In the genomic region with DNA sequence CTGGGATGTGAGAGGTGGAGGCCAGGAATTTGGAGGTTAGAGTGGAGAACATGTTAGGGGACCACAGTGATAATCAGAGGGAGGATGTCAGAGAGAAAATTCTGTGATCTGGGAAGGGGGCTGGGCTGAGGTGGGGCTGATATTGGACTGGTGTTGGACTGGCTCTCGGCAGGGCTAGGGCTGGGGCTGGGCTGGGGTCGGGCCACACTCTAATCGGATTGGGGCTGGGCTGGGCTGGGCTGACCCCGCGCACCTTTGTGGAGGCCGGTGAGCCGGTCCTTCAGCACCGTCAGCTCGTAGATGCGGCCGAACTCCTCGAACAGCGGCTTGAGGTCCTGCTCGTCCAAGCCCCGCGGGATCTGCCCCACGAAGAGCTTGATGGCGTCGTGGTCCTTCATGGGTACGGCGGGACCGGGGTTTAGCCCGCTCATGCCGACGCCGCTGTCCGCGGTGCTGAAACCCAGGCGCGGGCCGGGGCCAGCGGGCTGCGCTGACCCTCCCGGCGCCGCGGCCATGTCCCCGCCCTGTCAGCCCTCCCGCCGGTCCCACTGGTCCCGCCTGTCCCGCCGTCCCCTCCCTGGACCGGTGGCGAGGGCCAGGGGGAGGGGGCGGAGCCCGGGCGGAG, we compare ENCODE assay signal across 9 cellular contexts. TPM values are rescaled to one million over a fixed set of nuclear protein-coding genes. Genes with fewer than 3 reads are reported as not detected.
A peak's percentile ranks its signal among the peaks of the same experiment; 100 is the strongest.
DNase-seq lines count a peak whose midpoint lies in the region; ATAC-seq and TF ChIP-seq lines count a peak whose summit lies in the region.
"Had no signal": no experiment of that assay in that cellular context is flagged by ENCODE, and none has a peak within 500 bp of the region (broad histone marks: within the 10 kb centered on the region; RNA-seq: fewer than 3 reads in every experiment).

No MANE protein-coding gene starts in this region.

- TF ChIP-seq CTCF in AG10803 (conservative IDR thresholded peaks at IDR 0.05; ENCODE audit: low read length) (no peak), foreskin keratinocyte (conservative IDR thresholded peaks at IDR 0.05) (no peak), osteocyte (IDR thresholded peaks at IDR 0.05) (no peak)

- no peak overlapping the region for H3K9ac ChIP-seq in NT2/D1 (ENCODE audit: insufficient read length, low read depth)

- H3K4me1 ChIP-seq in NT2/D1 (ENCODE audit: insufficient read depth, insufficient read length) (no peaks in the 10 kb centered on the region), foreskin keratinocyte (no peaks in the 10 kb centered on the region)

- peaks cover 11% of the 10 kb centered on the region for H3K9me3 Mint-ChIP-seq in osteocyte (ENCODE audit: unreplicated experiment)

- peaks cover 4% of the 10 kb centered on the region; the same call in 1 of the 2 replicates for H3K9me3 ChIP-seq in NT2/D1 (ENCODE audit: insufficient read depth, low read length)

- H3K27me3 Mint-ChIP-seq in osteocyte (ENCODE audit: unreplicated experiment), result peaks cover 22% of the 10 kb centered on the region

- peaks cover 12% of the 10 kb centered on the region for H3K4me1 Mint-ChIP-seq in osteocyte (ENCODE audit: unreplicated experiment)

- H3K27me3 ChIP-seq in NT2/D1 (ENCODE audit: insufficient read depth, insufficient read length) (peaks cover 48% of the 10 kb centered on the region), foreskin keratinocyte (peaks cover 46% of the 10 kb centered on the region)

- H3K27ac Mint-ChIP-seq in osteocyte (ENCODE audit: unreplicated experiment), result no peak overlapping the region

- peak overlapping the region; percentile 65 for H3K4me3 ChIP-seq in AG10803 (ENCODE audit: low read length)
- no peak overlapping the region for H3K4me3 ChIP-seq in NT2/D1 (ENCODE audit: insufficient read length, low read depth)

- DNase-seq in AG10803 (ENCODE audit: low read depth) (peak; percentile 45), NT2/D1 (ENCODE audit: low read depth, low spot score) (peak; percentile 74), foreskin keratinocyte (no peak), osteocyte (ENCODE audit: extremely low spot score, unreplicated experiment) (peak; percentile 91), NCI-H1436 (lab: John Stamatoyannopoulos, UW) (no peak), cortex of kidney (lab: John Stamatoyannopoulos, UW) (no peak)
- DNase-seq in activated effector memory CD4-positive, alpha-beta T cell treated with Interleukin-2 at 50 U/mL for 16 hours, result peak; percentile 29

- H3K36me3 Mint-ChIP-seq in osteocyte (ENCODE audit: unreplicated experiment), result peaks cover 9% of the 10 kb centered on the region

- H3K36me3 ChIP-seq in NT2/D1 (ENCODE audit: insufficient read depth, insufficient read length, low read length), result no peaks in the 10 kb centered on the region

- ATAC-seq in GM21619 (IDR thresholded peaks at IDR 0.05; ENCODE audit: unreplicated experiment) (peak; percentile 32), foreskin keratinocyte (peak; percentile 79)

- no peak overlapping the region for H3K27ac ChIP-seq in foreskin keratinocyte
- H3K27ac ChIP-seq: epithelial cell of prostate had no signal

- H3K4me3 Mint-ChIP-seq in osteocyte (ENCODE audit: unreplicated experiment), result peak overlapping the region; percentile 65

RNA-seq across cellular contexts. Expression of a gene that starts 0.5 kb away (rescaled TPM):
- total RNA-seq in foreskin keratinocyte (0.17 and 0.18 TPM in 2 replicates), osteocyte (0.65 and 0.86 TPM in 2 replicates)
- polyA plus RNA-seq in foreskin keratinocyte, result 0.03 and 0.06 TPM in 2 replicates

RNA-seq across cellular contexts. Expression of a gene that starts 47.1 kb away (rescaled TPM):
- total RNA-seq in foreskin keratinocyte (48.1 and 52.2 TPM in 2 replicates), osteocyte (93.9 and 97.8 TPM in 2 replicates)
- 40.7 and 42.1 TPM in 2 replicates for polyA plus RNA-seq in foreskin keratinocyte

RNA-seq across cellular contexts. Expression of a gene that starts 56.3 kb away (rescaled TPM):
- total RNA-seq in foreskin keratinocyte, result 60.0 and 64.1 TPM in 2 replicates
- 61.4 and 67.3 TPM in 2 replicates for polyA plus RNA-seq in foreskin keratinocyte
- total RNA-seq in osteocyte, result 280 TPM in 2 replicates

Comparison
In these comparisons a context has a peak if more than half of its experiments do, and no peak if none do; other contexts are left out.
1. DNase-seq: peak in AG10803 (single experiment), NT2/D1 (single experiment), activated effector memory CD4-positive, alpha-beta T cell treated with Interleukin-2 at 50 U/mL for 16 hours (single experiment) and osteocyte (single experiment); none in foreskin keratinocyte (0 of 2), NCI-H1436 (single experiment) and cortex of kidney (single experiment).